22 cellular contexts compared by ENCODE assay signal in genomic region chr3:115280531-115280930, GRCh38.
DNase-seq lines count a peak whose midpoint lies in the region; ATAC-seq and TF ChIP-seq lines count a peak whose summit lies in the region.
"Had no signal": no experiment of that assay in that cellular context is flagged by ENCODE, and none has a peak within 500 bp of the region (broad histone marks: within the 10 kb centered on the region; RNA-seq: fewer than 3 reads in every experiment).

No MANE protein-coding gene starts in this region.

- TF ChIP-seq EP300 in upper lobe of left lung (IDR thresholded peaks at IDR 0.05): no peak

- H3K36me3 ChIP-seq in left ventricle myocardium inferior (no peaks in the 10 kb centered on the region), mesenchymal stem cell (ENCODE audit: control insufficient read depth in 1 of 2, insufficient read depth in 2 of 2, low read depth in 1 of 2, low read length in 2 of 2) (no peaks in the 10 kb centered on the region), upper lobe of left lung (no peaks in the 10 kb centered on the region)
- H3K36me3 ChIP-seq: ovary, right lobe of liver had no signal

- H3K27me3 ChIP-seq in left ventricle myocardium inferior (ENCODE audit: low read depth) (no peaks in the 10 kb centered on the region), mesenchymal stem cell (ENCODE audit: control insufficient read depth in 1 of 2, insufficient read depth in 1 of 2, low read length in 2 of 2) (peaks cover 0 to 8% of the 10 kb centered on the region in 2 experiments), upper lobe of left lung (no peaks in the 10 kb centered on the region)
- H3K27me3 ChIP-seq: ovary, right lobe of liver had no signal

- H4K8ac ChIP-seq in mesenchymal stem cell (ENCODE audit: low read length): no peak overlapping the region

- WGBS in mesenchymal stem cell: 93% methylated on average over 2 of the region's 3 CpGs
- WGBS in upper lobe of left lung, 2 donors: 65 to 72% methylated on average over 3 of the region's 3 CpGs

- H3K4me1 ChIP-seq in left ventricle myocardium inferior: peaks cover 13% of the 10 kb centered on the region
- no peaks in the 10 kb centered on the region for H3K4me1 ChIP-seq in mesenchymal stem cell (ENCODE audit: control insufficient read depth, insufficient read depth, low read depth, low read length)
- H3K4me1 ChIP-seq in upper lobe of left lung: no peaks in the 10 kb centered on the region
- H3K4me1 ChIP-seq: right lobe of liver had no signal

- H3K4me3 ChIP-seq in left ventricle myocardium inferior (no peak overlapping the region), cardiac fibroblast (replicated peaks in 1 of 2; ENCODE audit: low read depth in 2 of 2, low read length in 2 of 2) (no peak overlapping the region), mesenchymal stem cell (ENCODE audit: insufficient read depth in 1 of 2, low read depth in 1 of 2, low read length in 2 of 2) (no peak overlapping the region), upper lobe of left lung (no peak overlapping the region)
- H3K4me3 ChIP-seq: ovary, right lobe of liver had no signal

- DNase-seq in left ventricle myocardium inferior (no peak), Right ventricle myocardium superior (no peak), cardiac fibroblast (ENCODE audit: low read depth in 2 of 2) (peak; percentile 22 to 74), mesenchymal stem cell (no peak), upper lobe of left lung (no peak), cerebellar cortex (ENCODE audit: low spot score) (no peak), GOT3 (lab: John Stamatoyannopoulos, UW) (no peak)
- DNase-seq: ACHN; activated CD4-positive, CD25-positive, alpha-beta regulatory T cell treated with anti-CD3 and anti-CD28 coated beads, Interleukin-2, amount 50 U/mL, for 72 hours; activated CD8-positive, alpha-beta T cell treated with anti-CD3 and anti-CD28 coated beads, Interleukin-2, amount 10 ng/mL, durations not matched to agents 7 days and 5 days; activated naive CD4-positive, alpha-beta T cell treated with Interleukin-2 at 50 U/mL for 16 hours; caudate nucleus; erythroblast; glutamatergic neuron; naive thymus-derived CD4-positive, alpha-beta T cell; NCI-H1417; NCI-H524 treated with DMSO at 0.1 percent for 48 hours; ovary; right lobe of liver; stimulated activated CD8-positive, alpha-beta memory T cell treated with anti-CD3 and anti-CD28 coated beads, Interleukin-4, amount 100 ng/mL, for 48 hours; SW 1271 had no signal

- no peak overlapping the region for H2AK5ac ChIP-seq in mesenchymal stem cell (ENCODE audit: low read length, severe bottlenecking)

- H3K79me1 ChIP-seq in mesenchymal stem cell (replicated peaks; ENCODE audit: low read length, poor library complexity, severe bottlenecking): no peaks in the 10 kb centered on the region

- no peak overlapping the region for H3K18ac ChIP-seq in mesenchymal stem cell (ENCODE audit: low read depth in 1 of 2, low read length in 2 of 2)

- H3K9me3 ChIP-seq in left ventricle myocardium inferior (replicated peaks) (no peaks in the 10 kb centered on the region), mesenchymal stem cell (ENCODE audit: control insufficient read depth, low read length) (no peaks in the 10 kb centered on the region), upper lobe of left lung (no peaks in the 10 kb centered on the region)
- H3K9me3 ChIP-seq: ovary, right lobe of liver had no signal

- H3K27ac ChIP-seq in left ventricle myocardium inferior (replicated peaks) (peak overlapping the region; percentile 25), mesenchymal stem cell (ENCODE audit: low read length, poor library complexity, severe bottlenecking) (no peak overlapping the region), upper lobe of left lung (no peak overlapping the region)
- H3K27ac ChIP-seq: right lobe of liver had no signal

- H3K4me2 ChIP-seq in mesenchymal stem cell (ENCODE audit: low read length, poor library complexity, severe bottlenecking): no peak overlapping the region

- no peak overlapping the region for H2BK120ac ChIP-seq in mesenchymal stem cell (ENCODE audit: low read depth, low read length)

- H3K14ac ChIP-seq in mesenchymal stem cell (ENCODE audit: low read length in 2 of 2): no peak overlapping the region

- intact Hi-C loops in left ventricle myocardium inferior (cut with micrococcal nuclease) (no loop called here), Right ventricle myocardium superior (cut with DNase I) (no loop called here)

- H2BK15ac ChIP-seq in mesenchymal stem cell (ENCODE audit: low read depth, poor library complexity, severe bottlenecking): no peak overlapping the region

- H3K23ac ChIP-seq in mesenchymal stem cell (ENCODE audit: low read length in 2 of 2): peak overlapping the region in 1 of 2 experiments; percentile 90

- ATAC-seq in Right ventricle myocardium superior (ENCODE audit: poor library complexity) (no peak), GM18519 (IDR thresholded peaks at IDR 0.05; ENCODE audit: low FRiP score, unreplicated experiment) (no peak), upper lobe of left lung (ENCODE audit: low FRiP score in 2 of 2) (no peak)
- ATAC-seq: activated CD8-positive, alpha-beta T cell treated with anti-CD3 and anti-CD28 coated beads, Interleukin-2, amount 10 ng/mL, durations not matched to agents 7 days and 5 days; right lobe of liver had no signal

- H3K4ac ChIP-seq in mesenchymal stem cell (ENCODE audit: low read depth in 1 of 2, low read length in 2 of 2): no peak overlapping the region

- peak overlapping the region; percentile 26 for H3K9ac ChIP-seq in mesenchymal stem cell (ENCODE audit: low read length)

- TF ChIP-seq POLR2A in upper lobe of left lung (IDR thresholded peaks at IDR 0.05): no peak

- no peak overlapping the region for H4K91ac ChIP-seq in mesenchymal stem cell (ENCODE audit: low read length)

- H2BK5ac ChIP-seq in mesenchymal stem cell (ENCODE audit: low read depth, low read length, poor library complexity, severe bottlenecking): no peak overlapping the region

- TF ChIP-seq CTCF in left ventricle myocardium inferior (IDR thresholded peaks at IDR 0.05; ENCODE audit: borderline replicate concordance): no peak
- TF ChIP-seq CTCF in cardiac fibroblast (IDR thresholded peaks at IDR 0.05; ENCODE audit: low read depth, low read length): no peak
- TF ChIP-seq CTCF in upper lobe of left lung (IDR thresholded peaks at IDR 0.05): no peak

- H2BK12ac ChIP-seq in mesenchymal stem cell (ENCODE audit: low read length in 2 of 2): no peak overlapping the region

- H2AFZ ChIP-seq in mesenchymal stem cell (ENCODE audit: low read depth, low read length): no peak overlapping the region

Comparison
In these comparisons a context has a peak if more than half of its experiments do, and no peak if none do; other contexts are left out.
1. DNase-seq: peak in cardiac fibroblast (2 of 2); none in left ventricle myocardium inferior (single experiment), Right ventricle myocardium superior (single experiment), mesenchymal stem cell (single experiment), upper lobe of left lung (0 of 2), cerebellar cortex (single experiment) and GOT3 (single experiment).